ENCODE assay signal across 12 cellular contexts in the genomic region with DNA sequence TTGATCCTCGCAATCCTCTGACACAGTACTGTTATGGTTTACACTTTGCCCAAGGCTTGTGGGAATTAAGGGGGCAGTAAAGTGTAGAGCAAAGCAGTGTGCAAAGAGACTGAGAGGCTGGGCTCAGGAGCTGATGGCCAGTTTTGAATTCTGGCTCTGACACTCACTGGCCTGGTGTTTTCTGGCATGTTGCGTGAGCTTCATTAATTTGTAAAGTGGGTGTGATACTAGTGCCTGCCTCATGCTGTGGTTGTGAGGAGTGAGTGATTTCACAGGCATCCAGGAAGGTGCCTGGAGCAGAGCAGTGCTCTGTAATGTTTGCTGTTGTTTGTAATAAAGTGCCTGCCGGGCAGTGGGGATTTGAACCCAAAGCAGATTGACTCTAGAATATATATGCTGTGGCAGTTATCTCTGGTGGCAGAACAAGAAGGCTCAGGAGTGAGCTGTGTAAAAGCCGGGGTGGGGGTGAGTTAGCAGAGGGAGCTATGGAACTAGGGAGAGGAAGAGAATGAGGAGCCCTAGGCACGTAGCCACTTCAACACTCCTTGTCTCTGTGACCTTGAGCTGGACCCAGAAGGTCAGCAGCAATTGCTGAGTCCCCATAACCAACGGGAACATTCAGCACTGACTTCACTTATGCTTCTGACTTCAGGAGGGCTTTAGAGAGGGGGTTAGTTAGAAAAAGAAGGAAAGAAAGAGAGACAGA.
DNase-seq lines count a peak whose midpoint lies in the region; FAIRE-seq and TF ChIP-seq lines count a peak whose summit lies in the region.
"Had no signal": no experiment of that assay in that cellular context is flagged by ENCODE, and none has a peak within 500 bp of the region (broad histone marks: within the 10 kb centered on the region; RNA-seq: fewer than 3 reads in every experiment).

No MANE protein-coding gene starts in this region.

- no peaks in the 10 kb centered on the region for H3K36me3 ChIP-seq in cardiac muscle cell
- H3K36me3 ChIP-seq in left ventricle myocardium inferior = no peaks in the 10 kb centered on the region
- no peaks in the 10 kb centered on the region for H3K36me3 ChIP-seq in SJSA1
- peaks cover 0 to 100% (median 50%) of the 10 kb centered on the region in 6 donors for H3K36me3 ChIP-seq in spleen
- H3K36me3 ChIP-seq: Peyer's patch had no signal

- WGBS in spleen, 5 donors = 72 to 85% (median 82%) methylated on average over 6 of the region's 6 CpGs

- TF ChIP-seq CTCF in cardiac muscle cell (IDR thresholded peaks at IDR 0.05; ENCODE audit: low read depth, low read length) (no peak), left ventricle myocardium inferior (IDR thresholded peaks at IDR 0.05; ENCODE audit: borderline replicate concordance) (no peak), spleen (IDR thresholded peaks at IDR 0.05 in 8 of 11, conservative IDR thresholded peaks at IDR 0.05 in 3 of 11) (no peak)

- TF ChIP-seq POLR2A in spleen (IDR thresholded peaks at IDR 0.05) = no peak

- H3K4me3 ChIP-seq in cardiac muscle cell (no peak overlapping the region), left ventricle myocardium inferior (no peak overlapping the region), SJSA1 (no peak overlapping the region), spleen (no peak overlapping the region)
- H3K4me3 ChIP-seq: Peyer's patch had no signal

- H3K27me3 ChIP-seq in cardiac muscle cell (no peaks in the 10 kb centered on the region), left ventricle myocardium inferior (ENCODE audit: low read depth) (peaks cover 4% of the 10 kb centered on the region), SJSA1 (replicated peaks) (no peaks in the 10 kb centered on the region), spleen (replicated peaks in 1 of 7) (no peaks in the 10 kb centered on the region)
- H3K27me3 ChIP-seq: Peyer's patch had no signal

- H3K4me1 ChIP-seq in cardiac muscle cell (ENCODE audit: low read depth) (peaks cover 57% of the 10 kb centered on the region), left ventricle myocardium inferior (peaks cover 22% of the 10 kb centered on the region), SJSA1 (replicated peaks) (peaks cover 34% of the 10 kb centered on the region), spleen (peaks cover 0 to 10% (median 4%) of the 10 kb centered on the region in 6 donors)
- H3K4me1 ChIP-seq: Peyer's patch had no signal

- DNase-seq in cardiac muscle cell (ENCODE audit: low read depth in 1 of 2, low spot score in 1 of 2) = peak; percentile 50 to 80
- DNase-seq in left ventricle myocardium inferior = no peak
- peak; percentile 54 to 60 for DNase-seq in SJSA1 (ENCODE audit: low read depth in 1 of 2, low spot score in 2 of 2)
- peak; percentile 50 for DNase-seq in fibroblast of gingiva (ENCODE audit: low read depth)
- peak; percentile 18 for DNase-seq in stromal cell of bone marrow (ENCODE audit: low read depth)
- no peak for DNase-seq in NOMO-1 treated with DMSO at 0.1 percent for 48 hours (lab: John Stamatoyannopoulos, UW; ENCODE audit: unreplicated experiment)
- no peak for DNase-seq in frontal cortex (ENCODE audit: low spot score in 2 of 2)
- DNase-seq in spleen = no peak
- DNase-seq: NCI-H1105, occipital lobe, Peyer's patch had no signal

- H3K27ac ChIP-seq in cardiac muscle cell (peak overlapping the region; percentile 94), left ventricle myocardium inferior (replicated peaks) (no peak overlapping the region), SJSA1 (peak overlapping the region; percentile 37), spleen (no peak overlapping the region)
- H3K27ac ChIP-seq: Peyer's patch had no signal

- intact Hi-C loops in left ventricle myocardium inferior (cut with micrococcal nuclease) (no loop called here), spleen (cut with DNase I; ENCODE audit: low total_unique reads) (no loop called here)

- H3K9me3 ChIP-seq in cardiac muscle cell (ENCODE audit: low read depth) (no peaks in the 10 kb centered on the region), left ventricle myocardium inferior (replicated peaks) (no peaks in the 10 kb centered on the region), SJSA1 (replicated peaks) (no peaks in the 10 kb centered on the region), spleen (no peaks in the 10 kb centered on the region)
- H3K9me3 ChIP-seq: Peyer's patch had no signal

- no peak for FAIRE-seq in frontal cortex (lab: Jason Lieb, UNC)
- FAIRE-seq: H1 had no signal

Comparison
In these comparisons a context has a peak if more than half of its experiments do, and no peak if none do; other contexts are left out.
1. DNase-seq: peak in cardiac muscle cell (2 of 2), SJSA1 (2 of 2), fibroblast of gingiva (single experiment) and stromal cell of bone marrow (single experiment); none in left ventricle myocardium inferior (single experiment), NOMO-1 treated with DMSO at 0.1 percent for 48 hours (single experiment), frontal cortex (0 of 2) and spleen (single experiment).
2. H3K27ac ChIP-seq: peak in cardiac muscle cell (single experiment) and SJSA1 (single experiment); none in left ventricle myocardium inferior (single experiment) and spleen (0 of 8).